Comparison of ENCODE assay signal across 2 cellular contexts in the genomic region with DNA sequence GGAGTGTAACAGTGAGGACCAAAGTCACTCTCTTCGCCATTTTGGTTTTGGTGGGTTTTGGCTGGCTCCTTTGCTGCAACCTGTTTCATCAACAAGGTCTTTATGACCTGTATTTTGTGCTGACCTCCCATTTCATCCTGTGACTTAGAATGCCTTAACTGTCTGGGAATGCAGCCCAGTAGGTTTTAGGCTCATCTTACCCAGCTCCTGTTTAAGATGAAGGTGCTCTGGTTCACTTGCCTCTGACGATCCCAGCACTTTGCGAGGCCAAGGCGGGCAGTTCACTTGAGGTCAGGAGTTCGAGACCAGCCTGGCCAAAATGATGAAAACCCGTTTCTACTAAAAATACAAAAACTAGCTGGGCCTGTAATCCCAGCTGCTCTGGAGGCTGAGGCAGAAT.
TF ChIP-seq lines count a peak whose summit lies in the region.

No MANE protein-coding gene starts in this region.

TF ChIP-seq in SK-N-SH, 30 proteins besides CTCF, POLR2A, EP300 and RAD21 (continued from another document):
- no peak for TF ChIP-seq ZBTB33 (IDR thresholded peaks at IDR 0.05; ENCODE audit: borderline replicate concordance, low read depth)
- no peak for TF ChIP-seq MEF2A (IDR thresholded peaks at IDR 0.05; ENCODE audit: borderline replicate concordance, low read depth)
- no peak for TF ChIP-seq PBX3 (IDR thresholded peaks at IDR 0.05)
- TF ChIP-seq SMC3 (IDR thresholded peaks at IDR 0.05; ENCODE audit: low read depth, low read length), result no peak
- no peak for TF ChIP-seq FOXJ3 (CRISPR knock-in tag; IDR thresholded peaks at IDR 0.05)
- no peak for TF ChIP-seq GATA2 (CRISPR knock-in tag; IDR thresholded peaks at IDR 0.05)
- TF ChIP-seq, protein P1, sequence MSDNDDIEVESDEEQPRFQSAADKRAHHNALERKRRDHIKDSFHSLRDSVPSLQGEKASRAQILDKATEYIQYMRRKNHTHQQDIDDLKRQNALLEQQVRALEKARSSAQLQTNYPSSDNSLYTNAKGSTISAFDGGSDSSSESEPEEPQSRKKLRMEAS (IDR thresholded peaks at IDR 0.05; ENCODE audit: low read depth), result no peak

TF ChIP-seq in SK-N-SH treated with all-trans-retinoic acid at 6 μM for 48 hours, 23 proteins besides CTCF, POLR2A, EP300 and RAD21 (continued from another document):
- no peak for TF ChIP-seq ZC3H10 (CRISPR knock-in tag; IDR thresholded peaks at IDR 0.05)
- TF ChIP-seq, protein P2, sequence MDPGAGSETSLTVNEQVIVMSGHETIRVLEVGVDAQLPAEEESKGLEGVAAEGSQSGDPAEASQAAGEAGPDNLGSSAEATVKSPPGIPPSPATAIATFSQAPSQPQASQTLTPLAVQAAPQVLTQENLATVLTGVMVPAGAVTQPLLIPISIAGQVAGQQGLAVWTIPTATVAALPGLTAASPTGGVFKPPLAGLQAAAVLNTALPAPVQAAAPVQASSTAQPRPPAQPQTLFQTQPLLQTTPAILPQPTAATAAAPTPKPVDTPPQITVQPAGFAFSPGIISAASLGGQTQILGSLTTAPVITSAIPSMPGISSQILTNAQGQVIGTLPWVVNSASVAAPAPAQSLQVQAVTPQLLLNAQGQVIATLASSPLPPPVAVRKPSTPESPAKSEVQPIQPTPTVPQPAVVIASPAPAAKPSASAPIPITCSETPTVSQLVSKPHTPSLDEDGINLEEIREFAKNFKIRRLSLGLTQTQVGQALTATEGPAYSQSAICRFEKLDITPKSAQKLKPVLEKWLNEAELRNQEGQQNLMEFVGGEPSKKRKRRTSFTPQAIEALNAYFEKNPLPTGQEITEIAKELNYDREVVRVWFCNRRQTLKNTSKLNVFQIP (CRISPR knock-in tag; IDR thresholded peaks at IDR 0.05; ENCODE audit: borderline replicate concordance, low read depth), result no peak
